13 cellular contexts compared by ENCODE assay signal in the genomic region with DNA sequence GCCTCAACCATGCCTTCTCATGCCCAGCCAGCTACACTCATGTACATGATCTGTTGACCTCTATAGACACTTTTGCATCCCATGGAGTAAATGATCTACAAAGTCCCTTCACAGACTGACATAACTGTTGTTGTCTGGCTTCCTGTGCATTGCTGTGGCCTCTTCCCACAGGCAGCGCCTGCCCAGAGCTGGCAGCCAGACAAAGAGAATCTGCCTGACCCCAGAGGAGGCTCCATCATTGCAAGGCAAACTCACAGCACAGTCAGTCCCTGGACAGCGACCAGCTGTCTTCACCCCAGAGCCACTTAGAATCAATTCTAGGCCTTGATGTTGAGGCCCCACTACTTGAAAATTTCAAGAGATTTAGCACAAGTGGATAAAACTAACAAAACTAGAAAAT.
A peak's percentile ranks its signal among the peaks of the same experiment; 100 is the strongest.
DNase-seq lines count a peak whose midpoint lies in the region; ATAC-seq, FAIRE-seq and TF ChIP-seq lines count a peak whose summit lies in the region.
"Had no signal": no experiment of that assay in that cellular context is flagged by ENCODE, and none has a peak within 500 bp of the region (broad histone marks: within the 10 kb centered on the region; RNA-seq: fewer than 3 reads in every experiment).

No MANE protein-coding gene starts in this region.

- 93% methylated on average over 2 of the region's 2 CpGs for WGBS in GM12878 (ENCODE audit: insufficient coverage, insufficient replicate concordance, low lambda C conversion rate, missing lambda C conversion rate)

- intact Hi-C loops in GM12878 (cut with micrococcal nuclease; ENCODE audit: unreplicated experiment) = no loop called here

- FAIRE-seq in GM12878 (lab: Jason Lieb, UNC) = no peak
- FAIRE-seq: H1, K562 had no signal

- no peak for TF ChIP-seq RAD21 in GM12878 (IDR thresholded peaks at IDR 0.05; ENCODE audit: insufficient read depth, low read depth, low read length)

- H3K36me3 ChIP-seq in HEK293 (ENCODE audit: control insufficient read depth in 2 of 2, insufficient read depth in 1 of 2, low read length in 2 of 2) (no peaks in the 10 kb centered on the region), GM12878 (ENCODE audit: control insufficient read depth in 2 of 2, insufficient read depth in 2 of 2, low read length in 1 of 2) (no peaks in the 10 kb centered on the region; a peak in 3 of 4 replicates)

- in situ Hi-C loops in GM12878 (cut with MboI) = no loop called here

- no peak overlapping the region for H3K27ac ChIP-seq in HEK293 (ENCODE audit: extremely low read depth, low read depth, low read length)
- no peak overlapping the region for H3K27ac ChIP-seq in GM12878 (ENCODE audit: control insufficient read depth, insufficient read depth)

- POLR2A ChIA-PET in HEK293 (lab: Yijun Ruan, JAX) (no interaction called here), GM12878 (lab: Charles Lee) (interaction anchor here (1.0 kb wide), 1 partner anchor 11 kb away, joined by 3 read pairs; no protein-coding TSS in a partner anchor)

- H3K79me2 ChIP-seq in GM12878 (ENCODE audit: control insufficient read depth, insufficient read depth, low read length) = no peaks in the 10 kb centered on the region

- no peak overlapping the region for H2AFZ ChIP-seq in GM12878 (ENCODE audit: control insufficient read depth, low read depth, low read length)

- H3K4me2 ChIP-seq in GM12878 (ENCODE audit: control insufficient read depth, insufficient read depth) = no peak overlapping the region

- SMC1A ChIA-PET in GM12878 (lab: Charles Lee; ENCODE audit: uncharacterized antibody, unreplicated experiment) = no interaction called here

- H3K9ac ChIP-seq in GM12878 (ENCODE audit: control insufficient read depth, insufficient read depth, low read length) = no peak overlapping the region

- TF ChIP-seq EP300 in GM12878 (IDR thresholded peaks at IDR 0.05; ENCODE audit: borderline replicate concordance in 1 of 2, control insufficient read depth in 1 of 2, low read depth in 2 of 2, low read length in 2 of 2) = no peak

- no peaks in the 10 kb centered on the region for H4K20me1 ChIP-seq in GM12878 (ENCODE audit: control insufficient read depth, insufficient read depth)

- no peak for ATAC-seq in GM12878
- ATAC-seq in GM18502 (IDR thresholded peaks at IDR 0.05; ENCODE audit: poor library complexity, unreplicated experiment) = no peak
- no peak for ATAC-seq in HG03520 (IDR thresholded peaks at IDR 0.05; ENCODE audit: unreplicated experiment)
- ATAC-seq: K562, Panc1 had no signal

- TF ChIP-seq CTCF in HEK293 (tag by site-specific recombination; IDR thresholded peaks at IDR 0.05) (no peak), GM12878 (IDR thresholded peaks at IDR 0.05 in 2 of 3, conservative IDR thresholded peaks at IDR 0.05 in 1 of 3; ENCODE audit: control insufficient read depth in 2 of 3, extremely low read depth in 1 of 3, insufficient read depth in 1 of 3, low read depth in 3 of 3, low read length in 3 of 3) (no peak)

- TF ChIP-seq POLR2A in GM12878 (IDR thresholded peaks at IDR 0.05; ENCODE audit: low read depth, low read length) = no peak

- H3K27me3 ChIP-seq in GM12878 (replicated peaks in 1 of 2; ENCODE audit: control insufficient read depth in 2 of 2, insufficient read depth in 2 of 2, low read length in 1 of 2) = no peaks in the 10 kb centered on the region

- H3K4me3 ChIP-seq in HEK293 (ENCODE audit: low read depth, low read length) (no peak overlapping the region), GM12878 (no peak overlapping the region)
- H3K4me3 ChIP-seq: K562, lung had no signal

- CTCF ChIA-PET in HEK293 (lab: Yijun Ruan, JAX) (no interaction called here), GM12878 (lab: Yijun Ruan, JAX) (interaction anchor here (2.0 kb wide), 1 partner anchor 213 kb away, joined by 5 read pairs; no protein-coding TSS in a partner anchor)

- DNase-seq in GM12878 (ENCODE audit: low read depth, low spot score) (no peak), hippocampal formation (lab: John Stamatoyannopoulos, UW) (peak; percentile 59 to 71), smooth muscle cell of the brain vasculature (ENCODE audit: low read depth, low spot score) (peak; percentile 49), SHP77 (lab: John Stamatoyannopoulos, UW) (no peak), NCI-H2081 (lab: John Stamatoyannopoulos, UW) (no peak)
- DNase-seq: stimulated activated CD4-positive, alpha-beta T cell treated with anti-CD3 and anti-CD28 coated beads, Interleukin-2, amount 100 ng/mL, for 24 hours had no signal

- BruUV-seq in GM12878 (replicated peaks; lab: Mats Ljungman, UMichigan) = no TSS peak

- H3K4me1 ChIP-seq in HEK293 (ENCODE audit: control insufficient read depth, insufficient read depth, low read length) (no peaks in the 10 kb centered on the region), GM12878 (ENCODE audit: control insufficient read depth, insufficient read depth, low read length) (no peaks in the 10 kb centered on the region)

- RAD21 ChIA-PET in GM12878 (lab: Charles Lee; ENCODE audit: unreplicated experiment) = no interaction called here

- H3K9me3 ChIP-seq in HEK293 (ENCODE audit: control insufficient read depth, insufficient read depth, low read depth, low read length) (no peaks in the 10 kb centered on the region), GM12878 (replicated peaks; ENCODE audit: control insufficient read depth, insufficient read depth, low read length) (no peaks in the 10 kb centered on the region)

TF ChIP-seq in HEK293, 187 proteins besides CTCF, POLR2A, EP300 and RAD21:
- TF ChIP-seq SP7 (tag by site-specific recombination; IDR thresholded peaks at IDR 0.05) (no peak), EGR2 (tag by site-specific recombination; IDR thresholded peaks at IDR 0.05; ENCODE audit: low read depth) (no peak), ZNF777 (tag by site-specific recombination; IDR thresholded peaks at IDR 0.05; ENCODE audit: borderline replicate concordance) (no peak), RBAK (tag by site-specific recombination; IDR thresholded peaks at IDR 0.05) (no peak), ZNF394 (tag by site-specific recombination; IDR thresholded peaks at IDR 0.05; ENCODE audit: borderline replicate concordance) (no peak)
- TF ChIP-seq, protein P1, sequence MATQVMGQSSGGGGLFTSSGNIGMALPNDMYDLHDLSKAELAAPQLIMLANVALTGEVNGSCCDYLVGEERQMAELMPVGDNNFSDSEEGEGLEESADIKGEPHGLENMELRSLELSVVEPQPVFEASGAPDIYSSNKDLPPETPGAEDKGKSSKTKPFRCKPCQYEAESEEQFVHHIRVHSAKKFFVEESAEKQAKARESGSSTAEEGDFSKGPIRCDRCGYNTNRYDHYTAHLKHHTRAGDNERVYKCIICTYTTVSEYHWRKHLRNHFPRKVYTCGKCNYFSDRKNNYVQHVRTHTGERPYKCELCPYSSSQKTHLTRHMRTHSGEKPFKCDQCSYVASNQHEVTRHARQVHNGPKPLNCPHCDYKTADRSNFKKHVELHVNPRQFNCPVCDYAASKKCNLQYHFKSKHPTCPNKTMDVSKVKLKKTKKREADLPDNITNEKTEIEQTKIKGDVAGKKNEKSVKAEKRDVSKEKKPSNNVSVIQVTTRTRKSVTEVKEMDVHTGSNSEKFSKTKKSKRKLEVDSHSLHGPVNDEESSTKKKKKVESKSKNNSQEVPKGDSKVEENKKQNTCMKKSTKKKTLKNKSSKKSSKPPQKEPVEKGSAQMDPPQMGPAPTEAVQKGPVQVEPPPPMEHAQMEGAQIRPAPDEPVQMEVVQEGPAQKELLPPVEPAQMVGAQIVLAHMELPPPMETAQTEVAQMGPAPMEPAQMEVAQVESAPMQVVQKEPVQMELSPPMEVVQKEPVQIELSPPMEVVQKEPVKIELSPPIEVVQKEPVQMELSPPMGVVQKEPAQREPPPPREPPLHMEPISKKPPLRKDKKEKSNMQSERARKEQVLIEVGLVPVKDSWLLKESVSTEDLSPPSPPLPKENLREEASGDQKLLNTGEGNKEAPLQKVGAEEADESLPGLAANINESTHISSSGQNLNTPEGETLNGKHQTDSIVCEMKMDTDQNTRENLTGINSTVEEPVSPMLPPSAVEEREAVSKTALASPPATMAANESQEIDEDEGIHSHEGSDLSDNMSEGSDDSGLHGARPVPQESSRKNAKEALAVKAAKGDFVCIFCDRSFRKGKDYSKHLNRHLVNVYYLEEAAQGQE (tag by site-specific recombination; IDR thresholded peaks at IDR 0.05) = peak; percentile 91

TF ChIP-seq in GM12878, 131 proteins besides CTCF, POLR2A, EP300 and RAD21:
- no peak for TF ChIP-seq ZSCAN29 (IDR thresholded peaks at IDR 0.05)
- TF ChIP-seq, protein P1 (IDR thresholded peaks at IDR 0.05; ENCODE audit: low read depth, low read length) = peak; percentile 61

Comparison
In these comparisons a context has a peak if more than half of its experiments do, and no peak if none do; other contexts are left out.
1. DNase-seq: peak in hippocampal formation (2 of 2) and smooth muscle cell of the brain vasculature (single experiment); none in GM12878 (single experiment), SHP77 (0 of 2) and NCI-H2081 (0 of 2).